ENCODE assay signal across 13 cellular contexts in the genomic region with DNA sequence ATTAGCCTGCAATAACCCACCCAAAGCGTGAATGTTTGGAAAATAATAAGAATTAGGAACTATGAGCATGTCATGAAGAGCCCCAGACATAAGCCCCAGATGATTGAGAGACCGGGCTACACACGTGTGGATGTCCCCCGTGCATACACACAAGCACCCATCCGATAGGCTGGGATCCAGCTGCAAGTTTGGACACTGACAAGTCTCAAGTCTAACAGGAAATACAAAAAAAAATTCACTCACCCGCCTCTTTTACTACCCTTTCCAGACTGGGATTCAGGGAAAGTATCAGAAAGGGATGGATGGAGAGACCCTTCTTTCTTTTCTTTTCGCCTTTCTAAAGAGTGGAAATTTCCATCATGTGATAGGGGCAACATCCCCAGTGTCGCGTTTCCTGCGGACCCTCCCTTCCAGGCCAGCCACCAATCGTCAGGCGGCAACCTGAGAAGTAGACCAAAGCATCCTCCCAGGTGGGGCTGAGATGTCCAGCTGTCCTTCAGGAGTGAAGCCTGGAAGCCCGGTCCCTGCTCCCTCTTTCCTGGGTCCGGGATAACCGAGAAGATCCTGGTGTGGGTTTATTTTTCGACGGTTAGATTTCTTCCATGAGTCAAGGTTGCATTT. TPM values are rescaled to one million over a fixed set of nuclear protein-coding genes. Genes with fewer than 3 reads are reported as not detected.
DNase-seq lines count a peak whose midpoint lies in the region; ATAC-seq, FAIRE-seq and TF ChIP-seq lines count a peak whose summit lies in the region.
"Had no signal": no experiment of that assay in that cellular context is flagged by ENCODE, and none has a peak within 500 bp of the region (broad histone marks: within the 10 kb centered on the region; RNA-seq: fewer than 3 reads in every experiment).

No MANE protein-coding gene starts in this region.

- no peak overlapping the region for H4K91ac ChIP-seq in IMR-90 (ENCODE audit: insufficient read depth, low read depth, low read length)

- TF ChIP-seq EP300 in A549 (IDR thresholded peaks at IDR 0.05) (no peak), neural cell (conservative IDR thresholded peaks at IDR 0.05; ENCODE audit: poor library complexity, severe bottlenecking) (no peak)

- H3K4me3 ChIP-seq in A549, result no peak overlapping the region; the same call in 2 of the 3 replicates
- H3K4me3 ChIP-seq in IMR-90 (ENCODE audit: insufficient read depth, low read depth, low read length), result no peak overlapping the region
- H3K4me3 ChIP-seq in esophagus squamous epithelium, result peak overlapping the region in 3 of 4 donors; percentile 53 to 68 (median 54)
- H3K4me3 ChIP-seq in neural cell (ENCODE audit: low read length), result peak overlapping the region; percentile 67
- H3K4me3 ChIP-seq: BLaER1 treated with 17β-estradiol and CSF1 and Interleukin-3, amounts not matched to agents 10 nM and 100 nM had no signal

- no peak overlapping the region for H3K4ac ChIP-seq in IMR-90 (ENCODE audit: low read depth, low read length)

- H3K79me2 ChIP-seq in neural cell (replicated peaks; ENCODE audit: insufficient read depth, low read length), result no peaks in the 10 kb centered on the region

- H3K56ac ChIP-seq in IMR-90 (ENCODE audit: extremely low read depth, insufficient read depth, low read length), result no peak overlapping the region

- dilution Hi-C loops in IMR-90 (cut with HindIII; ENCODE audit: low sequenced_read_pairs, unreplicated experiment), result no loop called here

- H2AK5ac ChIP-seq in IMR-90 (ENCODE audit: low read depth, low read length), result no peak overlapping the region

- H2BK5ac ChIP-seq in IMR-90 (ENCODE audit: low read depth, low read length, poor library complexity, severe bottlenecking), result no peak overlapping the region

- H3K9me2 ChIP-seq in neural cell (ENCODE audit: insufficient read depth, low read length), result no peaks in the 10 kb centered on the region

- no peak overlapping the region; a peak in 1 of 4 replicates for H4K8ac ChIP-seq in IMR-90 (ENCODE audit: low read depth in 2 of 2, low read length in 2 of 2)

- H3K14ac ChIP-seq in IMR-90 (replicated peaks; ENCODE audit: low read depth, low read length), result no peak overlapping the region

- BruUV-seq in IMR-90 (replicated peaks; lab: Mats Ljungman, UMichigan), result no TSS peak

- no peak overlapping the region for H2BK20ac ChIP-seq in IMR-90 (ENCODE audit: low read depth, low read length)

- no peaks in the 10 kb centered on the region for H3F3A ChIP-seq in neural cell (ENCODE audit: insufficient read depth, low read length, poor library complexity, severe bottlenecking)

- no peaks in the 10 kb centered on the region for H3K36me3 Mint-ChIP-seq in activated CD4-positive, alpha-beta memory T cell treated with anti-CD3 and anti-CD28 coated beads for 36 hours

- TF ChIP-seq CTCF in A549 (IDR thresholded peaks at IDR 0.05) (no peak), IMR-90 (conservative IDR thresholded peaks at IDR 0.05; ENCODE audit: low read depth, low read length) (no peak), esophagus squamous epithelium (IDR thresholded peaks at IDR 0.05) (no peak), neural cell (IDR thresholded peaks at IDR 0.05; ENCODE audit: poor library complexity, severe bottlenecking) (no peak)

- CTCF ChIA-PET in A549 (lab: Yijun Ruan, JAX), result no interaction called here
- CTCF ChIA-PET in IMR-90 (lab: Yijun Ruan, JAX), result no interaction called here
- CTCF ChIA-PET in activated CD4-positive, alpha-beta memory T cell treated with anti-CD3 and anti-CD28 coated beads for 36 hours (lab: Charles Lee), result no interaction called here

- H3K27me3 ChIP-seq in IMR-90 (ENCODE audit: control insufficient read depth, insufficient read depth, low read length), result peaks cover 17% of the 10 kb centered on the region
- H3K27me3 ChIP-seq in esophagus squamous epithelium, result peaks cover 0 to 37% (median 0%) of the 10 kb centered on the region in 4 donors
- H3K27me3 ChIP-seq in neural cell (ENCODE audit: insufficient read depth, low read depth, low read length), result peaks cover 62% of the 10 kb centered on the region
- H3K27me3 ChIP-seq: BLaER1 treated with 17β-estradiol and CSF1 and Interleukin-3, amounts not matched to agents 10 nM and 100 nM had no signal

- peaks cover 9% of the 10 kb centered on the region for H3K4me1 Mint-ChIP-seq in activated CD4-positive, alpha-beta memory T cell treated with anti-CD3 and anti-CD28 coated beads for 36 hours (ENCODE audit: low read depth)

- H2AK9ac ChIP-seq in IMR-90 (replicated peaks; ENCODE audit: low read depth, low read length, poor library complexity), result no peak overlapping the region

- DNase-seq in A549 (ENCODE audit: low read depth in 1 of 2, low spot score in 1 of 2), result no peak
- DNase-seq in IMR-90, result no peak
- no peak for DNase-seq in esophagus squamous epithelium (lab: John Stamatoyannopoulos, UW)
- DNase-seq in activated CD4-positive, alpha-beta memory T cell treated with anti-CD3 and anti-CD28 coated beads for 36 hours, result no peak
- no peak for DNase-seq in NOMO-1 treated with dmso at 0.1 percent for 144 hours (lab: John Stamatoyannopoulos, UW; ENCODE audit: unreplicated experiment)
- DNase-seq: NCI-H2171 treated with DMSO at 0.1 percent for 48 hours had no signal

- no peaks in the 10 kb centered on the region for H3K79me1 ChIP-seq in IMR-90 (ENCODE audit: low read depth in 1 of 2, low read length in 2 of 2)

- ATAC-seq in A549, result no peak
- ATAC-seq in IMR-90 (ENCODE audit: low read depth), result no peak
- no peak for ATAC-seq in HG03439 (IDR thresholded peaks at IDR 0.05; ENCODE audit: unreplicated experiment)
- no peak for ATAC-seq in HG03565 (IDR thresholded peaks at IDR 0.05; ENCODE audit: unreplicated experiment)

- POLR2A ChIA-PET in A549 (lab: Yijun Ruan, JAX) (no interaction called here), IMR-90 (lab: Charles Lee; ENCODE audit: unreplicated experiment) (no interaction called here)
- POLR2A ChIA-PET in activated CD4-positive, alpha-beta memory T cell treated with anti-CD3 and anti-CD28 coated beads for 36 hours (lab: Charles Lee), result no interaction called here

- H2AFZ ChIP-seq in IMR-90 (replicated peaks; ENCODE audit: low read length, poor library complexity) (peak overlapping the region; percentile 92), neural cell (ENCODE audit: low read depth, low read length) (no peak overlapping the region)

- H4K20me1 ChIP-seq in IMR-90 (ENCODE audit: insufficient read depth, low read length), result no peaks in the 10 kb centered on the region
- H4K20me1 ChIP-seq in neural cell (ENCODE audit: insufficient read depth), result no peaks in the 10 kb centered on the region
- H4K20me1 ChIP-seq: BLaER1 treated with 17β-estradiol and CSF1 and Interleukin-3, amounts not matched to agents 10 nM and 100 nM had no signal

- H3K36me3 ChIP-seq in IMR-90 (ENCODE audit: control insufficient read depth, insufficient read depth, low read length) (no peaks in the 10 kb centered on the region), esophagus squamous epithelium (no peaks in the 10 kb centered on the region), neural cell (ENCODE audit: insufficient read depth, low read length) (no peaks in the 10 kb centered on the region)
- H3K36me3 ChIP-seq: adrenal gland; BLaER1 treated with 17β-estradiol and CSF1 and Interleukin-3, amounts not matched to agents 10 nM and 100 nM had no signal

- peaks cover 44% of the 10 kb centered on the region for H3K27me3 Mint-ChIP-seq in activated CD4-positive, alpha-beta memory T cell treated with anti-CD3 and anti-CD28 coated beads for 36 hours

- H3K9ac ChIP-seq in IMR-90 (ENCODE audit: low read depth, low read length) (no peak overlapping the region), neural cell (ENCODE audit: low read length) (no peak overlapping the region)
- H3K9ac ChIP-seq: BLaER1 treated with 17β-estradiol and CSF1 and Interleukin-3, amounts not matched to agents 10 nM and 100 nM had no signal

- H3K9me3 ChIP-seq in A549 (no peaks in the 10 kb centered on the region), IMR-90 (ENCODE audit: control insufficient read depth, insufficient read depth, low read length) (no peaks in the 10 kb centered on the region), esophagus squamous epithelium (no peaks in the 10 kb centered on the region), neural cell (ENCODE audit: low read length) (no peaks in the 10 kb centered on the region)
- H3K9me3 ChIP-seq: adrenal gland had no signal

- TF ChIP-seq RAD21 in A549 (conservative IDR thresholded peaks at IDR 0.05 in 1 of 2, IDR thresholded peaks at IDR 0.05 in 1 of 2), result no peak
- TF ChIP-seq RAD21 in IMR-90 (IDR thresholded peaks at IDR 0.05; ENCODE audit: low read length), result no peak
- no peak for TF ChIP-seq RAD21 in neural cell (conservative IDR thresholded peaks at IDR 0.05)

- TF ChIP-seq POLR2A in A549 (IDR thresholded peaks at IDR 0.05; ENCODE audit: low read length) (no peak), IMR-90 (IDR thresholded peaks at IDR 0.05; ENCODE audit: low read depth, low read length) (no peak), esophagus squamous epithelium (IDR thresholded peaks at IDR 0.05) (no peak)

- WGBS in A549 (ENCODE audit: missing lambda C conversion rate), result 73% methylated on average over 17 of the region's 17 CpGs
- no CpG with 5 or more reads among the region's 17 CpGs for WGBS in IMR-90 (ENCODE audit: extremely low coverage in 2 of 2, insufficient read length in 1 of 2), 2 experiments
- WGBS in esophagus squamous epithelium, 2 donors, result 51 to 59% methylated on average over 16 to 17 of the region's 17 CpGs

- no peak overlapping the region for H3K18ac ChIP-seq in IMR-90 (ENCODE audit: low read depth, low read length)

- H3K23ac ChIP-seq in IMR-90 (ENCODE audit: low read depth, low read length), result no peak overlapping the region

- H3K4me1 ChIP-seq in A549 (no peaks in the 10 kb centered on the region), IMR-90 (ENCODE audit: control insufficient read depth, insufficient read depth, low read length) (no peaks in the 10 kb centered on the region), esophagus squamous epithelium (peaks cover 0 to 25% (median 13%) of the 10 kb centered on the region in 3 donors)
- H3K4me1 ChIP-seq: BLaER1 treated with 17β-estradiol and CSF1 and Interleukin-3, amounts not matched to agents 10 nM and 100 nM had no signal

- no peak for FAIRE-seq in A549 (lab: Jason Lieb, UNC)
- FAIRE-seq: HTR-8/SVneo had no signal

- peak overlapping the region; percentile 74; the same call in 2 of the 3 replicates for H3K4me2 ChIP-seq in A549
- no peak overlapping the region for H3K4me2 ChIP-seq in IMR-90 (ENCODE audit: low read depth, low read length)
- H3K4me2 ChIP-seq in neural cell (ENCODE audit: low read length), result no peak overlapping the region
- H3K4me2 ChIP-seq: BLaER1 treated with 17β-estradiol and CSF1 and Interleukin-3, amounts not matched to agents 10 nM and 100 nM had no signal

- intact Hi-C loops in IMR-90 (cut with micrococcal nuclease) (loop anchor here (10.0 kb wide), 1 partner anchor 183 kb away; no protein-coding TSS in a partner anchor), esophagus squamous epithelium (cut with DNase I) (no loop called here)
- intact Hi-C loops in activated CD4-positive, alpha-beta memory T cell treated with anti-CD3 and anti-CD28 coated beads for 36 hours (cut with micrococcal nuclease), result no loop called here

- H2BK15ac ChIP-seq in IMR-90 (ENCODE audit: low read depth, low read length), result no peak overlapping the region

- H3K27ac ChIP-seq in A549 (no peak overlapping the region), IMR-90 (ENCODE audit: insufficient read depth, low read length) (no peak overlapping the region), esophagus squamous epithelium (peak overlapping the region in 1 of 4 donors; percentile 80), neural cell (ENCODE audit: low read length) (no peak overlapping the region)
- H3K27ac ChIP-seq: adrenal gland; BLaER1 treated with 17β-estradiol and CSF1 and Interleukin-3, amounts not matched to agents 10 nM and 100 nM had no signal

- no peak overlapping the region for H3K27ac Mint-ChIP-seq in activated CD4-positive, alpha-beta memory T cell treated with anti-CD3 and anti-CD28 coated beads for 36 hours

- no peaks in the 10 kb centered on the region for H3K9me3 Mint-ChIP-seq in activated CD4-positive, alpha-beta memory T cell treated with anti-CD3 and anti-CD28 coated beads for 36 hours

- in situ Hi-C loops in IMR-90 (cut with MboI; ENCODE audit: low sequenced_read_pairs), result no loop called here

- no peak overlapping the region for H3K4me3 Mint-ChIP-seq in activated CD4-positive, alpha-beta memory T cell treated with anti-CD3 and anti-CD28 coated beads for 36 hours

- H2BK120ac ChIP-seq in IMR-90 (ENCODE audit: low read depth, low read length), result no peak overlapping the region

- no peak overlapping the region for H4K5ac ChIP-seq in IMR-90 (ENCODE audit: low read depth, low read length)

- H3K9me1 ChIP-seq in IMR-90 (ENCODE audit: insufficient read depth, low read length), result no peaks in the 10 kb centered on the region

RNA-seq across cellular contexts. Expression of gene SLC38A4, which starts 6.4 kb away (rescaled TPM):
- polyA plus RNA-seq in A549 (2011; rRNA removed) (0.09 TPM in 1 of 2 replicates, not detected in the other), A549 (2017; fragmentation: RNase III; extraction: RNeasy Plus Mini Kit Qiagen cat#74134 plus additional on column Dnase treatment) (0.03 to 0.30 TPM in 2 of 3 replicates, not detected in the other), IMR-90 (2012; rRNA removed) (2.3 and 2.7 TPM in 2 replicates), neural cell (not detected in 2 replicates)
- polyA plus RNA-seq in A549 (2012; cell fraction: cytosol; rRNA removed), result not detected in 2 replicates
- polyA plus RNA-seq in A549 (2012; cell fraction: nucleus; rRNA removed), result 0.02 TPM in 1 of 2 replicates, not detected in the other
- polyA minus RNA-seq in A549 (2011; rRNA and poly(A)+ RNA removed), result not detected in 2 replicates
- total RNA-seq in IMR-90 (2012; rRNA removed) (2.3 and 2.8 TPM in 2 replicates), esophagus squamous epithelium (1 to 10 TPM; 1.0 to 2.4 (median 2.1) TPM)
- 0.56 and 0.87 TPM in 2 replicates for polyA plus RNA-seq in IMR-90 (2012; cell fraction: cytosol; rRNA removed)
- polyA plus RNA-seq in IMR-90 (2012; cell fraction: nucleus; rRNA removed; ENCODE audit: low replicate concordance), result 0.28 and 2.2 TPM in 2 replicates
- polyA minus RNA-seq in neural cell, result not detected in 2 replicates
- total RNA-seq in activated CD4-positive, alpha-beta memory T cell treated with anti-CD3 and anti-CD28 coated beads for 36 hours, result not detected
- total RNA-seq: epithelial cell of proximal tubule had no signal

Comparison
In these comparisons a context has a peak if more than half of its experiments do, and no peak if none do; other contexts are left out.
1. H3K4me3 ChIP-seq: peak in esophagus squamous epithelium (3 of 4) and neural cell (single experiment); none in A549 (single experiment) and IMR-90 (single experiment).